8 cellular contexts compared by ENCODE assay signal in genomic region chr3:159829056-159829995, GRCh38. TPM values are rescaled to one million over a fixed set of nuclear protein-coding genes. Genes with fewer than 3 reads are reported as not detected.
DNase-seq lines count a peak whose midpoint lies in the region; ATAC-seq and TF ChIP-seq lines count a peak whose summit lies in the region.

No MANE protein-coding gene starts in this region.

- H3K27ac ChIP-seq in adrenal gland (no peak overlapping the region), right lobe of liver (no peak overlapping the region), GM23338 (ENCODE audit: low read depth) (no peak overlapping the region)

- H3K4me2 ChIP-seq in GM23338 = no peak overlapping the region

- no peak overlapping the region for H3K27ac Mint-ChIP-seq in GM23338

- no peaks in the 10 kb centered on the region for H3K4me1 Mint-ChIP-seq in GM23338

- H3K36me3 ChIP-seq in adrenal gland (replicated peaks in 1 of 2) (no peaks in the 10 kb centered on the region), right lobe of liver (no peaks in the 10 kb centered on the region), GM23338 (ENCODE audit: insufficient read depth) (no peaks in the 10 kb centered on the region)

- DNase-seq in COLO668 (lab: John Stamatoyannopoulos, UW; ENCODE audit: unreplicated experiment) (peak; percentile 58), NCI-H146 (lab: John Stamatoyannopoulos, UW) (peak; percentile 72), adrenal gland (peak; percentile 39 to 90 (median 76)), right lobe of liver (peak; percentile 70 to 90 (median 79)), germinal center (ENCODE audit: low spot score) (no peak), GM23338 (ENCODE audit: low spot score) (no peak), CD1c-positive myeloid dendritic cell (ENCODE audit: extremely low spot score) (no peak)

- TF ChIP-seq CTCF in adrenal gland (IDR thresholded peaks at IDR 0.05) (no peak), right lobe of liver (IDR thresholded peaks at IDR 0.05) (no peak), GM23338 (conservative IDR thresholded peaks at IDR 0.05; ENCODE audit: low read depth in 2 of 2) (no peak)

- peaks cover 0 to 18% of the 10 kb centered on the region in 2 donors for H3K4me1 ChIP-seq in adrenal gland (replicated peaks in 1 of 2)
- H3K4me1 ChIP-seq in right lobe of liver = peaks cover 0 to 22% (median 7%) of the 10 kb centered on the region in 4 donors
- no peaks in the 10 kb centered on the region for H3K4me1 ChIP-seq in GM23338 (ENCODE audit: insufficient read depth)

- no peaks in the 10 kb centered on the region for H3K36me3 Mint-ChIP-seq in GM23338 (ENCODE audit: low read depth)

- no peak for TF ChIP-seq POLR2A in adrenal gland (IDR thresholded peaks at IDR 0.05)
- no peak for TF ChIP-seq POLR2A in right lobe of liver (IDR thresholded peaks at IDR 0.05)

- H3K79me2 ChIP-seq in GM23338 (replicated peaks; ENCODE audit: insufficient read depth) = 0 out of 2 replicates have a peak, but pooled peaks cover 5% of the 10 kb centered on the region

- H3K4me3 ChIP-seq in adrenal gland = no peak overlapping the region
- H3K4me3 ChIP-seq in right lobe of liver = no peak overlapping the region
- no peak overlapping the region for H3K4me3 ChIP-seq in GM23338

- no peaks in the 10 kb centered on the region for H3K9me3 ChIP-seq in adrenal gland (replicated peaks in 1 of 3)
- no peaks in the 10 kb centered on the region for H3K9me3 ChIP-seq in right lobe of liver

- H4K20me1 ChIP-seq in GM23338 (replicated peaks; ENCODE audit: insufficient read depth) = no peaks in the 10 kb centered on the region

- no peaks in the 10 kb centered on the region for H3K9me2 ChIP-seq in GM23338 (ENCODE audit: insufficient read depth)

- ATAC-seq in right lobe of liver (peak; percentile 82 to 92 (median 88)), HG02759 (IDR thresholded peaks at IDR 0.05; ENCODE audit: unreplicated experiment) (no peak), GM23338 (no peak)

- H3K27me3 Mint-ChIP-seq in GM23338 (ENCODE audit: insufficient read depth, low read depth, poor library complexity) = no peaks in the 10 kb centered on the region

- WGBS in adrenal gland, 4 donors = 59 to 67% (median 65%) methylated on average over 10 of the region's 10 CpGs
- 46% methylated on average over 10 of the region's 10 CpGs for WGBS in right lobe of liver (ENCODE audit: insufficient coverage, low coverage, low lambda C conversion rate, missing lambda C conversion rate)

- H3K9me3 Mint-ChIP-seq in GM23338 = no peaks in the 10 kb centered on the region

- no peaks in the 10 kb centered on the region for H3F3A ChIP-seq in GM23338 (replicated peaks; ENCODE audit: low read depth)

- H3K27me3 ChIP-seq in adrenal gland (no peaks in the 10 kb centered on the region), right lobe of liver (no peaks in the 10 kb centered on the region), GM23338 (ENCODE audit: insufficient read depth) (no peaks in the 10 kb centered on the region)

- intact Hi-C loops in adrenal gland (cut with DNase I) = loop anchor here in 1 of 2 donors (5.0 kb wide), 1 partner anchor 173 kb away; no protein-coding TSS in a partner anchor
- intact Hi-C loops in right lobe of liver (cut with DNase I) = no loop called here

- H3K4me3 Mint-ChIP-seq in GM23338 = no peak overlapping the region

- H2AFZ ChIP-seq in GM23338 = no peak overlapping the region

TF ChIP-seq in GM23338, 12 proteins besides CTCF, POLR2A, EP300 and RAD21:
- no peak for TF ChIP-seq STAT1 (IDR thresholded peaks at IDR 0.05; ENCODE audit: unreplicated experiment)
- TF ChIP-seq EZH2phosphoT487 (IDR thresholded peaks at IDR 0.05; ENCODE audit: unreplicated experiment) = no peak
- no peak for TF ChIP-seq POLR2AphosphoS5 (IDR thresholded peaks at IDR 0.05; ENCODE audit: low read depth)
- TF ChIP-seq, protein P1, sequence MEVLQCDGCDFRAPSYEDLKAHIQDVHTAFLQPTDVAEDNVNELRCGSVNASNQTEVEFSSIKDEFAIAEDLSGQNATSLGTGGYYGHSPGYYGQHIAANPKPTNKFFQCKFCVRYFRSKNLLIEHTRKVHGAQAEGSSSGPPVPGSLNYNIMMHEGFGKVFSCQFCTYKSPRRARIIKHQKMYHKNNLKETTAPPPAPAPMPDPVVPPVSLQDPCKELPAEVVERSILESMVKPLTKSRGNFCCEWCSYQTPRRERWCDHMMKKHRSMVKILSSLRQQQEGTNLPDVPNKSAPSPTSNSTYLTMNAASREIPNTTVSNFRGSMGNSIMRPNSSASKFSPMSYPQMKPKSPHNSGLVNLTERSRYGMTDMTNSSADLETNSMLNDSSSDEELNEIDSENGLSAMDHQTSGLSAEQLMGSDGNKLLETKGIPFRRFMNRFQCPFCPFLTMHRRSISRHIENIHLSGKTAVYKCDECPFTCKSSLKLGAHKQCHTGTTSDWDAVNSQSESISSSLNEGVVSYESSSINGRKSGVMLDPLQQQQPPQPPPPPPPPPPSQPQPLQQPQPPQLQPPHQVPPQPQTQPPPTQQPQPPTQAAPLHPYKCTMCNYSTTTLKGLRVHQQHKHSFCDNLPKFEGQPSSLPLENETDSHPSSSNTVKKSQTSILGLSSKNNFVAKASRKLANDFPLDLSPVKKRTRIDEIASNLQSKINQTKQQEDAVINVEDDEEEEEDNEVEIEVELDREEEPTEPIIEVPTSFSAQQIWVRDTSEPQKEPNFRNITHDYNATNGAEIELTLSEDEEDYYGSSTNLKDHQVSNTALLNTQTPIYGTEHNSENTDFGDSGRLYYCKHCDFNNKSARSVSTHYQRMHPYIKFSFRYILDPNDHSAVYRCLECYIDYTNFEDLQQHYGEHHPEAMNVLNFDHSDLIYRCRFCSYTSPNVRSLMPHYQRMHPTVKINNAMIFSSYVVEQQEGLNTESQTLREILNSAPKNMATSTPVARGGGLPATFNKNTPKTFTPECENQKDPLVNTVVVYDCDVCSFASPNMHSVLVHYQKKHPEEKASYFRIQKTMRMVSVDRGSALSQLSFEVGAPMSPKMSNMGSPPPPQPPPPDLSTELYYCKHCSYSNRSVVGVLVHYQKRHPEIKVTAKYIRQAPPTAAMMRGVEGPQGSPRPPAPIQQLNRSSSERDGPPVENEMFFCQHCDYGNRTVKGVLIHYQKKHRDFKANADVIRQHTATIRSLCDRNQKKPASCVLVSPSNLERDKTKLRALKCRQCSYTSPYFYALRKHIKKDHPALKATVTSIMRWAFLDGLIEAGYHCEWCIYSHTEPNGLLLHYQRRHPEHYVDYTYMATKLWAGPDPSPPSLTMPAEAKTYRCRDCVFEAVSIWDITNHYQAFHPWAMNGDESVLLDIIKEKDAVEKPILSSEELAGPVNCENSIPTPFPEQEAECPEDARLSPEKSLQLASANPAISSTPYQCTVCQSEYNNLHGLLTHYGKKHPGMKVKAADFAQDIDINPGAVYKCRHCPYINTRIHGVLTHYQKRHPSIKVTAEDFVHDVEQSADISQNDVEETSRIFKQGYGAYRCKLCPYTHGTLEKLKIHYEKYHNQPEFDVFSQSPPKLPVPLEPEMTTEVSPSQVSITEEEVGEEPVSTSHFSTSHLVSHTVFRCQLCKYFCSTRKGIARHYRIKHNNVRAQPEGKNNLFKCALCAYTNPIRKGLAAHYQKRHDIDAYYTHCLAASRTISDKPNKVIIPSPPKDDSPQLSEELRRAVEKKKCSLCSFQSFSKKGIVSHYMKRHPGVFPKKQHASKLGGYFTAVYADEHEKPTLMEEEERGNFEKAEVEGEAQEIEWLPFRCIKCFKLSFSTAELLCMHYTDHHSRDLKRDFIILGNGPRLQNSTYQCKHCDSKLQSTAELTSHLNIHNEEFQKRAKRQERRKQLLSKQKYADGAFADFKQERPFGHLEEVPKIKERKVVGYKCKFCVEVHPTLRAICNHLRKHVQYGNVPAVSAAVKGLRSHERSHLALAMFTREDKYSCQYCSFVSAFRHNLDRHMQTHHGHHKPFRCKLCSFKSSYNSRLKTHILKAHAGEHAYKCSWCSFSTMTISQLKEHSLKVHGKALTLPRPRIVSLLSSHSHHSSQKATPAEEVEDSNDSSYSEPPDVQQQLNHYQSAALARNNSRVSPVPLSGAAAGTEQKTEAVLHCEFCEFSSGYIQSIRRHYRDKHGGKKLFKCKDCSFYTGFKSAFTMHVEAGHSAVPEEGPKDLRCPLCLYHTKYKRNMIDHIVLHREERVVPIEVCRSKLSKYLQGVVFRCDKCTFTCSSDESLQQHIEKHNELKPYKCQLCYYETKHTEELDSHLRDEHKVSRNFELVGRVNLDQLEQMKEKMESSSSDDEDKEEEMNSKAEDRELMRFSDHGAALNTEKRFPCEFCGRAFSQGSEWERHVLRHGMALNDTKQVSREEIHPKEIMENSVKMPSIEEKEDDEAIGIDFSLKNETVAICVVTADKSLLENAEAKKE (CRISPR knock-in tag; IDR thresholded peaks at IDR 0.05) = no peak
- TF ChIP-seq, protein P2, sequence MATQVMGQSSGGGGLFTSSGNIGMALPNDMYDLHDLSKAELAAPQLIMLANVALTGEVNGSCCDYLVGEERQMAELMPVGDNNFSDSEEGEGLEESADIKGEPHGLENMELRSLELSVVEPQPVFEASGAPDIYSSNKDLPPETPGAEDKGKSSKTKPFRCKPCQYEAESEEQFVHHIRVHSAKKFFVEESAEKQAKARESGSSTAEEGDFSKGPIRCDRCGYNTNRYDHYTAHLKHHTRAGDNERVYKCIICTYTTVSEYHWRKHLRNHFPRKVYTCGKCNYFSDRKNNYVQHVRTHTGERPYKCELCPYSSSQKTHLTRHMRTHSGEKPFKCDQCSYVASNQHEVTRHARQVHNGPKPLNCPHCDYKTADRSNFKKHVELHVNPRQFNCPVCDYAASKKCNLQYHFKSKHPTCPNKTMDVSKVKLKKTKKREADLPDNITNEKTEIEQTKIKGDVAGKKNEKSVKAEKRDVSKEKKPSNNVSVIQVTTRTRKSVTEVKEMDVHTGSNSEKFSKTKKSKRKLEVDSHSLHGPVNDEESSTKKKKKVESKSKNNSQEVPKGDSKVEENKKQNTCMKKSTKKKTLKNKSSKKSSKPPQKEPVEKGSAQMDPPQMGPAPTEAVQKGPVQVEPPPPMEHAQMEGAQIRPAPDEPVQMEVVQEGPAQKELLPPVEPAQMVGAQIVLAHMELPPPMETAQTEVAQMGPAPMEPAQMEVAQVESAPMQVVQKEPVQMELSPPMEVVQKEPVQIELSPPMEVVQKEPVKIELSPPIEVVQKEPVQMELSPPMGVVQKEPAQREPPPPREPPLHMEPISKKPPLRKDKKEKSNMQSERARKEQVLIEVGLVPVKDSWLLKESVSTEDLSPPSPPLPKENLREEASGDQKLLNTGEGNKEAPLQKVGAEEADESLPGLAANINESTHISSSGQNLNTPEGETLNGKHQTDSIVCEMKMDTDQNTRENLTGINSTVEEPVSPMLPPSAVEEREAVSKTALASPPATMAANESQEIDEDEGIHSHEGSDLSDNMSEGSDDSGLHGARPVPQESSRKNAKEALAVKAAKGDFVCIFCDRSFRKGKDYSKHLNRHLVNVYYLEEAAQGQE (IDR thresholded peaks at IDR 0.05; ENCODE audit: unreplicated experiment) = no peak
TF ChIP-seq in GM23338: peak in this region for 0.

RNA-seq across cellular contexts. Expression of gene SCHIP1, which starts 10.3 kb away (rescaled TPM):
- 1 to 10 TPM in 3 of 8 donors, under 1 TPM in 4, not detected in 1; 0.09 to 4.7 (median 0.58) TPM for total RNA-seq in adrenal gland
- 1 to 10 TPM in 2 of 3 donors, under 1 TPM in 1; 0.27 to 2.2 (median 2.1) TPM for polyA plus RNA-seq in adrenal gland
- 1 to 10 TPM in 5 of 6 experiments, under 1 TPM in 1; 0.74 to 2.8 (median 1.9) TPM for total RNA-seq in right lobe of liver
- 12.2 and 17.3 TPM in 2 replicates for total RNA-seq in GM23338 (2014; rRNA removed; shearing (Covaris generic))
- polyA plus RNA-seq in GM23338 (2016; fragmentation: Nextera tagmentation; extraction: Ambion mirVana) = 9.5 and 17.1 TPM in 2 replicates

Comparison
In these comparisons a context has a peak if more than half of its experiments do, and no peak if none do; other contexts are left out.
1. DNase-seq: peak in COLO668 (single experiment), NCI-H146 (single experiment), adrenal gland (7 of 7) and right lobe of liver (3 of 3); none in germinal center (single experiment), GM23338 (single experiment) and CD1c-positive myeloid dendritic cell (single experiment).
2. ATAC-seq: peak in right lobe of liver (4 of 4); none in HG02759 (single experiment) and GM23338 (single experiment).